ENCODE assay signal across 8 cellular contexts in the genomic region with DNA sequence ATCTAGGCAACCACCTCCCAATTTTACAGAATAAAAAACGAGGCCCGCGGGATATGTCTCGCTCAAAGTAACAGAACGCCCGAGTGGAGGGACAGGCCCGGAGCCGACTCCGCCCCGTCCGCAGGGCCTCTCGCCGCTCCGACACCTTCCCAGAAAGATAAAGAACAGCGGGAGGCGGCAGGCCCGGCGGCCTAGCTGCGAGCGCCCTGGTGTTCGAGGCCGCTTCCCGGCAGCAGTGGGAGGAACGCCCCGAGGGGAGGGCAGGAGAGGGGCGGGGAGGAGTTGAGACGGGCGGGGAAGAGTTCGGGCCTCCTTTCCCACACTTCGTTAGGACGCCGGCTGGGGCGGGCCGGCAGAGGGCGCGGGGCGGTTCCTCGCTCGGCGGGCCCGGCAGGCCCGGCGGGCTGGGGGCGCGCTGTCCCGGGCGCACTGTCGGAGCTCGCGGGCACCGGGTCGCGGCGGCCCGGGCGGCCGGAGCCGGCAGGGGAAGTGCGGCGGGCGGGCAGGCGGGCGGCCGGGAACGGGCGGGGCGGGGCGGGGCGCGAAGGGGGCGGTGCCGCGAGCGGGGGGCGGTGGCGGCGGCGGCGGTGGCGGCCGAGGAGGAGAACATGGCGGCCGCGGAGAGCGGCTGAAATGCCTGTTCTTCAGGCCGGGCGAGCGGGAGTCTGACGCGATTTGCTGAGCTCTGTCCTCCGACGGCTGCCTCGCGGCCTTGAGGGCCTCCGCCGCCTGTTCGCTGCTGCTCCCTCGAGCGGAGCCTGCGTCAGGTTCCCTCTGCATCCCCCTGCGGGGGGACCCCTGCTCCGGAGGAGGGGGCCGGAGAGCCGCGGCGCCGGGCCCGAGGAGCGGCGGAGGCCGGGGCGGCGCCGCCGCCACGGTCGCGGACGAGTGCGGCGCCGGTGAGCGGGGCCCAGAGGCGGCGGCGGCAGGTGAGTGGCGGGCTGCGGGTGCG. TPM values are rescaled to one million over a fixed set of nuclear protein-coding genes. Genes with fewer than 3 reads are reported as not detected.
A peak's percentile ranks its signal among the peaks of the same experiment; 100 is the strongest.
DNase-seq lines count a peak whose midpoint lies in the region; ATAC-seq and TF ChIP-seq lines count a peak whose summit lies in the region.

NCOA1 (plus strand) TSS at position 581 of the 952 bp plus-strand sequence. CDS start 167,424 bp downstream, outside the sequence.

- H3K4me2 ChIP-seq in GM23338: peak within 1 kb of the TSS; percentile 91

- H3K79me2 ChIP-seq in GM23338 (replicated peaks; ENCODE audit: insufficient read depth): peaks cover 28% of the 10 kb centered on the region

- 0 out of 2 replicates have a peak, but pooled peaks cover 3% of the 10 kb centered on the region for H4K20me1 ChIP-seq in GM23338 (replicated peaks; ENCODE audit: insufficient read depth)

- H3K27me3 Mint-ChIP-seq in GM23338 (ENCODE audit: insufficient read depth, low read depth, poor library complexity) (peaks cover 21% of the 10 kb centered on the region), nephron progenitor cell (ENCODE audit: low read depth, poor library complexity) (peaks cover 37% of the 10 kb centered on the region)
- H3K27me3 Mint-ChIP-seq in activated T-helper 2 cell treated with anti-CD3 and anti-CD28 coated beads, Interferon-gamma antibody, Interleukin-2, Interleukin-4, amounts not matched to agents 10 μg/mL and 5 μg/mL and 100 μg/mL, durations not matched to agents 14 hours and 24 hours and 36 hours (ENCODE audit: low read depth): peaks cover 4% of the 10 kb centered on the region
- no peaks in the 10 kb centered on the region for H3K27me3 Mint-ChIP-seq in stimulated activated naive CD8-positive, alpha-beta T cell treated with anti-CD3 and anti-CD28 coated beads, Interleukin-15, Interleukin-2, amounts not matched to agents 100 ng/mL and 50 ng/mL, for 24 hours

- H3K9me3 Mint-ChIP-seq in GM23338 (no peaks in the 10 kb centered on the region), nephron progenitor cell (no peaks in the 10 kb centered on the region)
- no peaks in the 10 kb centered on the region for H3K9me3 Mint-ChIP-seq in activated T-helper 2 cell treated with anti-CD3 and anti-CD28 coated beads, Interferon-gamma antibody, Interleukin-2, Interleukin-4, amounts not matched to agents 10 μg/mL and 5 μg/mL and 100 μg/mL, durations not matched to agents 14 hours and 24 hours and 36 hours
- no peaks in the 10 kb centered on the region for H3K9me3 Mint-ChIP-seq in stimulated activated naive CD8-positive, alpha-beta T cell treated with anti-CD3 and anti-CD28 coated beads, Interleukin-15, Interleukin-2, amounts not matched to agents 100 ng/mL and 50 ng/mL, for 24 hours

- H3K4me1 Mint-ChIP-seq in GM23338: peaks cover 42% of the 10 kb centered on the region
- peaks cover 44% of the 10 kb centered on the region for H3K4me1 Mint-ChIP-seq in activated T-helper 2 cell treated with anti-CD3 and anti-CD28 coated beads, Interferon-gamma antibody, Interleukin-2, Interleukin-4, amounts not matched to agents 10 μg/mL and 5 μg/mL and 100 μg/mL, durations not matched to agents 14 hours and 24 hours and 36 hours (ENCODE audit: low read depth)
- peaks cover 48% of the 10 kb centered on the region for H3K4me1 Mint-ChIP-seq in nephron progenitor cell
- peaks cover 52% of the 10 kb centered on the region for H3K4me1 Mint-ChIP-seq in stimulated activated naive CD8-positive, alpha-beta T cell treated with anti-CD3 and anti-CD28 coated beads, Interleukin-15, Interleukin-2, amounts not matched to agents 100 ng/mL and 50 ng/mL, for 24 hours (ENCODE audit: low read depth)

- H3K4me3 Mint-ChIP-seq in GM23338 (peak within 1 kb of the TSS; percentile 87), nephron progenitor cell (peak within 1 kb of the TSS; percentile 85)
- H3K4me3 Mint-ChIP-seq in activated T-helper 2 cell treated with anti-CD3 and anti-CD28 coated beads, Interferon-gamma antibody, Interleukin-2, Interleukin-4, amounts not matched to agents 10 μg/mL and 5 μg/mL and 100 μg/mL, durations not matched to agents 14 hours and 24 hours and 36 hours (ENCODE audit: low read depth): peak within 1 kb of the TSS; percentile 93
- peak within 1 kb of the TSS; percentile 90 for H3K4me3 Mint-ChIP-seq in stimulated activated naive CD8-positive, alpha-beta T cell treated with anti-CD3 and anti-CD28 coated beads, Interleukin-15, Interleukin-2, amounts not matched to agents 100 ng/mL and 50 ng/mL, for 24 hours

- ATAC-seq in GM23338 (peak; percentile 82), RWPE2 (ENCODE audit: low read depth) (peak; percentile 81)

- peak within 1 kb of the TSS; percentile 70; the same call in 1 of the 2 replicates for H3K27ac Mint-ChIP-seq in GM23338
- peak within 1 kb of the TSS; percentile 92 for H3K27ac Mint-ChIP-seq in activated T-helper 2 cell treated with anti-CD3 and anti-CD28 coated beads, Interferon-gamma antibody, Interleukin-2, Interleukin-4, amounts not matched to agents 10 μg/mL and 5 μg/mL and 100 μg/mL, durations not matched to agents 14 hours and 24 hours and 36 hours
- H3K27ac Mint-ChIP-seq in nephron progenitor cell: peak within 1 kb of the TSS; percentile 3
- peak within 1 kb of the TSS; percentile 96 for H3K27ac Mint-ChIP-seq in stimulated activated naive CD8-positive, alpha-beta T cell treated with anti-CD3 and anti-CD28 coated beads, Interleukin-15, Interleukin-2, amounts not matched to agents 100 ng/mL and 50 ng/mL, for 24 hours

- peak within 1 kb of the TSS; percentile 95 for H2AFZ ChIP-seq in GM23338

- intact Hi-C loops in activated T-helper 2 cell treated with anti-CD3 and anti-CD28 coated beads, Interferon-gamma antibody, Interleukin-2, Interleukin-4, amounts not matched to agents 10 μg/mL and 5 μg/mL and 100 μg/mL, durations not matched to agents 14 hours and 24 hours and 36 hours (cut with micrococcal nuclease): loop anchor here (2.0 to 5.0 kb wide), 6 partner anchors 18 to 551 kb away; partner anchors contain the start of genes CENPO, EFR3B, FKBP1B and PTRHD1

- H3K27ac ChIP-seq in GM23338 (ENCODE audit: low read depth) (peak within 1 kb of the TSS; percentile 86; the same call in 1 of the 2 replicates), RWPE2 (ENCODE audit: poor library complexity, severe bottlenecking) (peak within 1 kb of the TSS; percentile 23)

- H3K4me3 ChIP-seq in GM23338 (peak within 1 kb of the TSS; percentile 86), LNCaP clone FGC (ENCODE audit: low read depth, low read length) (peak within 1 kb of the TSS; percentile 70), RWPE2 (ENCODE audit: severe bottlenecking) (peak within 1 kb of the TSS; percentile 55), fibroblast of pulmonary artery (replicated peaks; ENCODE audit: low read depth, low read length) (peak within 1 kb of the TSS; percentile 77)

- no peaks in the 10 kb centered on the region for H3K9me2 ChIP-seq in GM23338 (ENCODE audit: insufficient read depth)

- no peaks in the 10 kb centered on the region for H3K36me3 ChIP-seq in GM23338 (ENCODE audit: insufficient read depth)
- no peaks in the 10 kb centered on the region for H3K36me3 ChIP-seq in RWPE2 (ENCODE audit: low read depth)

- no peaks in the 10 kb centered on the region for H3K9me3 ChIP-seq in RWPE2 (ENCODE audit: severe bottlenecking)

- H3K4me1 ChIP-seq in GM23338 (ENCODE audit: insufficient read depth) (peaks cover 33% of the 10 kb centered on the region), RWPE2 (ENCODE audit: insufficient read depth, poor library complexity, severe bottlenecking) (no peaks in the 10 kb centered on the region)

- H3K27me3 ChIP-seq in GM23338 (ENCODE audit: insufficient read depth) (peaks cover 19% of the 10 kb centered on the region), RWPE2 (ENCODE audit: insufficient read depth, poor library complexity, severe bottlenecking) (no peaks in the 10 kb centered on the region)

- DNase-seq in EH (ENCODE audit: low read depth): peak; percentile 91
- peak; percentile 92 for DNase-seq in GM23338 (ENCODE audit: low spot score)
- DNase-seq in LNCaP clone FGC (ENCODE audit: low read depth): peak; percentile 67
- DNase-seq in RWPE2 (ENCODE audit: low spot score): peak; percentile 77
- peak; percentile 88 for DNase-seq in activated T-helper 2 cell treated with anti-CD3 and anti-CD28 coated beads, Interferon-gamma antibody, Interleukin-2, Interleukin-4, amounts not matched to agents 10 μg/mL and 5 μg/mL and 100 μg/mL, durations not matched to agents 14 hours and 24 hours and 36 hours (ENCODE audit: low spot score)
- DNase-seq in fibroblast of pulmonary artery (ENCODE audit: low read depth): peak; percentile 92
- DNase-seq in nephron progenitor cell: peak; percentile 85

- H3K36me3 Mint-ChIP-seq in GM23338 (ENCODE audit: low read depth): no peaks in the 10 kb centered on the region; the same call in 2 of the 3 replicates
- peaks cover 9% of the 10 kb centered on the region for H3K36me3 Mint-ChIP-seq in activated T-helper 2 cell treated with anti-CD3 and anti-CD28 coated beads, Interferon-gamma antibody, Interleukin-2, Interleukin-4, amounts not matched to agents 10 μg/mL and 5 μg/mL and 100 μg/mL, durations not matched to agents 14 hours and 24 hours and 36 hours (ENCODE audit: low read depth)
- H3K36me3 Mint-ChIP-seq in nephron progenitor cell (ENCODE audit: low read depth): no peaks in the 10 kb centered on the region
- no peaks in the 10 kb centered on the region for H3K36me3 Mint-ChIP-seq in stimulated activated naive CD8-positive, alpha-beta T cell treated with anti-CD3 and anti-CD28 coated beads, Interleukin-15, Interleukin-2, amounts not matched to agents 100 ng/mL and 50 ng/mL, for 24 hours (ENCODE audit: low read depth)

- H3F3A ChIP-seq in GM23338 (replicated peaks; ENCODE audit: low read depth): no peaks in the 10 kb centered on the region

- TF ChIP-seq CTCF in GM23338 (conservative IDR thresholded peaks at IDR 0.05; ENCODE audit: low read depth in 2 of 2): no peak
- peak; percentile 27 for TF ChIP-seq CTCF in LNCaP clone FGC (IDR thresholded peaks at IDR 0.05; ENCODE audit: control insufficient read depth, extremely low read depth, insufficient read depth)
- peak; percentile 13 for TF ChIP-seq CTCF in RWPE2 (IDR thresholded peaks at IDR 0.05; ENCODE audit: poor library complexity, severe bottlenecking)
- TF ChIP-seq CTCF in fibroblast of pulmonary artery (IDR thresholded peaks at IDR 0.05; ENCODE audit: low read length, missing control alignments): no peak
- no peak for TF ChIP-seq CTCF in nephron progenitor cell (IDR thresholded peaks at IDR 0.05)

TF ChIP-seq in GM23338, 12 proteins besides CTCF, POLR2A, EP300 and RAD21 (continues in another document):
- TF ChIP-seq EZH2phosphoT487 (IDR thresholded peaks at IDR 0.05; ENCODE audit: unreplicated experiment) (no peak), NANOG (IDR thresholded peaks at IDR 0.05; ENCODE audit: borderline replicate concordance) (no peak), POLR2AphosphoS5 (IDR thresholded peaks at IDR 0.05; ENCODE audit: low read depth) (no peak; the same call in 1 of the 2 replicates), JUNB (IDR thresholded peaks at IDR 0.05; ENCODE audit: unreplicated experiment) (no peak), ZNF331 (CRISPR knock-in tag; IDR thresholded peaks at IDR 0.05; ENCODE audit: low read depth) (no peak), STAT1 (IDR thresholded peaks at IDR 0.05; ENCODE audit: unreplicated experiment) (no peak)

RNA-seq across cellular contexts. Expression of gene NCOA1, which starts in this region (rescaled TPM):
- 13.1 and 15.1 TPM in 2 replicates for total RNA-seq in GM23338 (2014; rRNA removed; shearing (Covaris generic))
- 6.4 and 7.1 TPM in 2 replicates for polyA plus RNA-seq in GM23338 (2016; fragmentation: Nextera tagmentation; extraction: Ambion mirVana)
- 28.2 and 28.3 TPM in 2 replicates for total RNA-seq in activated T-helper 2 cell treated with anti-CD3 and anti-CD28 coated beads, Interferon-gamma antibody, Interleukin-2, Interleukin-4, amounts not matched to agents 10 μg/mL and 5 μg/mL and 100 μg/mL, durations not matched to agents 14 hours and 24 hours and 36 hours

Comparison
In these comparisons a context has a peak if more than half of its experiments do, and no peak if none do; other contexts are left out.
1. Peak in every context shown above with its lines: DNase-seq, ATAC-seq, H3K4me3 ChIP-seq and H3K27ac ChIP-seq.
2. H3K27ac Mint-ChIP-seq: peak in every context shown above with its lines; median percentile 96 in stimulated activated naive CD8-positive, alpha-beta T cell treated with anti-CD3 and anti-CD28 coated beads, Interleukin-15, Interleukin-2, amounts not matched to agents 100 ng/mL and 50 ng/mL, for 24 hours; 92 in activated T-helper 2 cell treated with anti-CD3 and anti-CD28 coated beads, Interferon-gamma antibody, Interleukin-2, Interleukin-4, amounts not matched to agents 10 μg/mL and 5 μg/mL and 100 μg/mL, durations not matched to agents 14 hours and 24 hours and 36 hours; 70 in GM23338; 3 in nephron progenitor cell.
3. CTCF ChIP-seq: peak in LNCaP clone FGC (single experiment) and RWPE2 (single experiment); none in GM23338 (0 of 2), fibroblast of pulmonary artery (single experiment) and nephron progenitor cell (single experiment).